Comparison of ENCODE assay signal across 9 cellular contexts in the genomic region with DNA sequence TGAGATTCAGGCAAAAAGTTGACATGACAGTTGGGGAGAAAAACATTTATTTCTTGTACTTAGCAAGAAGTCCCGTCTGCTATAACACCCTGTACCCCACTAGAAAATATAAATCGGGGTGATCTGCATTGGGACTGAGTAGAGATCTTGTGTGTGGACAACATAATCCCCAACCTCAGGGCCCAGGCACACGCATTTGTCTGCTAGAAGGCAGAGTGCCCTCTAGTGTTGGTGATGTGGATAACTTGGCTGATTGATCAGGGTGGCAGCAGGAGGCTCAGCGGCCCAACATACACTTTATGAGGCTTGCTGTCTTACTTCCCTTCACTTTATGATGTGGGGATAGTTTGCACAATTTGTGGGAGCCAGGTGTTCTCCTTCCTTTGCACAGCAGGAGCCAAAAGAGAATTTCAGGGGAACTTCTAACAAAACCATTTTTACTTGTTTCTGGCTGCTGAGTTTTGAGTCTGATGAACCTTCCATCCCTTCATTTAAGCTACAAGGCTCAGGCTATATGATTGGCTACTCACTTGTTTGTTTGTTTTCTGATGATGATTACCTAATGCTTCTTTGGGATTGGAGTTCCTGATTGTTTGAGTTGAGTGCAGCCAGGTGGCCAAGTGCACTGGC.
DNase-seq lines count a peak whose midpoint lies in the region; ATAC-seq and TF ChIP-seq lines count a peak whose summit lies in the region.
"Had no signal": no experiment of that assay in that cellular context is flagged by ENCODE, and none has a peak within 500 bp of the region (broad histone marks: within the 10 kb centered on the region; RNA-seq: fewer than 3 reads in every experiment).

No MANE protein-coding gene starts in this region.

- H3K4me3 Mint-ChIP-seq in activated T-helper 2 cell treated with anti-CD3 and anti-CD28 coated beads, Interferon-gamma antibody, Interleukin-2, Interleukin-4, amounts not matched to agents 10 μg/mL and 5 μg/mL and 100 μg/mL, durations not matched to agents 14 hours and 24 hours and 36 hours (ENCODE audit: low read depth) = no peak overlapping the region
- H3K4me3 Mint-ChIP-seq: activated B cell treated with CpG ODN at 0.5 μM for 24 hours had no signal

- H3K4me1 ChIP-seq in right cardiac atrium (ENCODE audit: control insufficient read depth, insufficient read depth, low read length) (peaks cover 2% of the 10 kb centered on the region), spleen (no peaks in the 10 kb centered on the region)

- H3K27me3 ChIP-seq in right cardiac atrium (ENCODE audit: control insufficient read depth, insufficient read depth) (no peaks in the 10 kb centered on the region), spleen (replicated peaks in 1 of 7) (peaks cover 0 to 7% (median 0%) of the 10 kb centered on the region in 7 donors)

- intact Hi-C loops in activated T-helper 2 cell treated with anti-CD3 and anti-CD28 coated beads, Interferon-gamma antibody, Interleukin-2, Interleukin-4, amounts not matched to agents 10 μg/mL and 5 μg/mL and 100 μg/mL, durations not matched to agents 14 hours and 24 hours and 36 hours (cut with micrococcal nuclease) = loop anchor here (1.0 to 10.0 kb wide), 3 partner anchors 322 to 562 kb away; no protein-coding TSS in a partner anchor
- intact Hi-C loops in right cardiac atrium (cut with DNase I) = loop anchor here in 3 of 4 donors (5.0 to 10.0 kb wide), 3 partner anchors 132 to 482 kb away; no protein-coding TSS in a partner anchor
- intact Hi-C loops in spleen (cut with DNase I; ENCODE audit: low total_unique reads) = no loop called here

- TF ChIP-seq CTCF in spleen (IDR thresholded peaks at IDR 0.05 in 8 of 11, conservative IDR thresholded peaks at IDR 0.05 in 3 of 11) = peak in 8 of 11 experiments; percentile 24 to 52 (median 44)

- peaks cover 10% of the 10 kb centered on the region for H3K27me3 Mint-ChIP-seq in activated T-helper 2 cell treated with anti-CD3 and anti-CD28 coated beads, Interferon-gamma antibody, Interleukin-2, Interleukin-4, amounts not matched to agents 10 μg/mL and 5 μg/mL and 100 μg/mL, durations not matched to agents 14 hours and 24 hours and 36 hours (ENCODE audit: low read depth)

- no peak overlapping the region for H3K27ac Mint-ChIP-seq in activated T-helper 2 cell treated with anti-CD3 and anti-CD28 coated beads, Interferon-gamma antibody, Interleukin-2, Interleukin-4, amounts not matched to agents 10 μg/mL and 5 μg/mL and 100 μg/mL, durations not matched to agents 14 hours and 24 hours and 36 hours
- H3K27ac Mint-ChIP-seq: activated B cell treated with CpG ODN at 0.5 μM for 24 hours had no signal

- H3K9me3 ChIP-seq in right cardiac atrium (ENCODE audit: control insufficient read depth, low read length) (no peaks in the 10 kb centered on the region), spleen (no peaks in the 10 kb centered on the region)

- H3K36me3 ChIP-seq in spleen = no peaks in the 10 kb centered on the region

- peaks cover 37% of the 10 kb centered on the region for H3K4me1 Mint-ChIP-seq in activated T-helper 2 cell treated with anti-CD3 and anti-CD28 coated beads, Interferon-gamma antibody, Interleukin-2, Interleukin-4, amounts not matched to agents 10 μg/mL and 5 μg/mL and 100 μg/mL, durations not matched to agents 14 hours and 24 hours and 36 hours (ENCODE audit: low read depth)
- H3K4me1 Mint-ChIP-seq: activated B cell treated with CpG ODN at 0.5 μM for 24 hours had no signal

- ATAC-seq in GM18907 (IDR thresholded peaks at IDR 0.05; ENCODE audit: unreplicated experiment) (peak; percentile 85), HG03045 (IDR thresholded peaks at IDR 0.05; ENCODE audit: unreplicated experiment) (peak; percentile 55), right cardiac atrium (peak; percentile 47 to 75)

- WGBS in right cardiac atrium = 47% methylated on average over 4 of the region's 4 CpGs
- WGBS in spleen, 5 donors = 31 to 63% (median 47%) methylated on average over 4 of the region's 4 CpGs

- TF ChIP-seq POLR2A in spleen (IDR thresholded peaks at IDR 0.05) = no peak

- no peak overlapping the region for H3K27ac ChIP-seq in right cardiac atrium (ENCODE audit: low read length)
- no peak overlapping the region for H3K27ac ChIP-seq in spleen

- DNase-seq in Caki2 (ENCODE audit: low read depth) (peak; percentile 14), NCI-H345 (lab: John Stamatoyannopoulos, UW) (peak; percentile 41), right cardiac atrium (peak; percentile 23 to 57 (median 51)), spleen (no peak), 8988T (no peak)
- peak; percentile 29 for DNase-seq in activated T-helper 2 cell treated with anti-CD3 and anti-CD28 coated beads, Interferon-gamma antibody, Interleukin-2, Interleukin-4, amounts not matched to agents 10 μg/mL and 5 μg/mL and 100 μg/mL, durations not matched to agents 14 hours and 24 hours and 36 hours (ENCODE audit: low spot score)
- DNase-seq: activated B cell treated with CpG ODN at 0.5 μM for 24 hours had no signal

- in situ Hi-C loops in Caki2 (cut with HindIII; ENCODE audit: low pct_unique_long_range_greater_than_20kb, low sequenced_read_pairs) = no loop called here

- no peaks in the 10 kb centered on the region for H3K9me3 Mint-ChIP-seq in activated T-helper 2 cell treated with anti-CD3 and anti-CD28 coated beads, Interferon-gamma antibody, Interleukin-2, Interleukin-4, amounts not matched to agents 10 μg/mL and 5 μg/mL and 100 μg/mL, durations not matched to agents 14 hours and 24 hours and 36 hours
- H3K9me3 Mint-ChIP-seq: activated B cell treated with CpG ODN at 0.5 μM for 24 hours had no signal

- no peaks in the 10 kb centered on the region for H3K36me3 Mint-ChIP-seq in activated T-helper 2 cell treated with anti-CD3 and anti-CD28 coated beads, Interferon-gamma antibody, Interleukin-2, Interleukin-4, amounts not matched to agents 10 μg/mL and 5 μg/mL and 100 μg/mL, durations not matched to agents 14 hours and 24 hours and 36 hours (ENCODE audit: low read depth)

- H3K4me3 ChIP-seq in right cardiac atrium (ENCODE audit: low read length) = no peak overlapping the region
- no peak overlapping the region for H3K4me3 ChIP-seq in spleen

Comparison
In these comparisons a context has a peak if more than half of its experiments do, and no peak if none do; other contexts are left out.
1. DNase-seq: peak in Caki2 (single experiment), NCI-H345 (single experiment), activated T-helper 2 cell treated with anti-CD3 and anti-CD28 coated beads, Interferon-gamma antibody, Interleukin-2, Interleukin-4, amounts not matched to agents 10 μg/mL and 5 μg/mL and 100 μg/mL, durations not matched to agents 14 hours and 24 hours and 36 hours (single experiment) and right cardiac atrium (3 of 3); none in spleen (single experiment) and 8988T (single experiment).
2. Peak in every context shown above with its lines, with median percentiles within 50 percentile points of each other: ATAC-seq.